ENCODE assay signal across 12 cellular contexts in the genomic region with DNA sequence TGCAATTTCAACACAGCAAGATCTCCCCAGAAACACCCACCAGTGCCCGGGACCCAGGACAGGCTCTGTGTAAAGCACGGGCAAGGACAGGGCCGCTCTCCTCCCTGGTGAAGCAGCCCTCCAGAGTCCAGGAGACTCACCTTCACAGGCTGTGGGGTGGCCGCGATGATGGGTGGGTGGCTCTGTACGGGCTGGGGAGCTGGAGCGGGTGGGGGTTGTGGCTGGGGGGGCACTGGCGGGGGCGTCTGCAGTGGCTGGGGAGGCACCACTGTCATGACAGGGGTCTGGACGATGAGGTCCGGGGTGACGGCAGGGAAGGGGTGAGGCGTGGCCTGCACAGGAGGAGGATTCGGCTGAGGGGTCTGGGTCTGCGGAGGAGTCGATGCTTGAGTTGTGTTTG. TPM values are rescaled to one million over a fixed set of nuclear protein-coding genes. Genes with fewer than 3 reads are reported as not detected.
A peak's percentile ranks its signal among the peaks of the same experiment; 100 is the strongest.
DNase-seq lines count a peak whose midpoint lies in the region; TF ChIP-seq lines count a peak whose summit lies in the region.
"Had no signal": no experiment of that assay in that cellular context is flagged by ENCODE, and none has a peak within 500 bp of the region (broad histone marks: within the 10 kb centered on the region; RNA-seq: fewer than 3 reads in every experiment).

No MANE protein-coding gene starts in this region.

- no peak overlapping the region for H2AFZ ChIP-seq in MM.1S (ENCODE audit: low read length)

- H3K4me1 ChIP-seq in Peyer's patch (peaks cover 0 to 38% (median 0%) of the 10 kb centered on the region in 4 donors), mucosa of rectum (ENCODE audit: control insufficient read depth in 2 of 2, insufficient read depth in 2 of 2, low read length in 2 of 2) (peaks cover 18 to 25% of the 10 kb centered on the region in 2 donors), suprapubic skin (peaks cover 44% of the 10 kb centered on the region), MM.1S (ENCODE audit: low read length) (peaks cover 7% of the 10 kb centered on the region; the same call in 1 of the 2 replicates)
- H3K4me1 ChIP-seq in CD4-positive, alpha-beta memory T cell (ENCODE audit: insufficient read depth, low read length): no peaks in the 10 kb centered on the region

- H3K9me3 ChIP-seq in Peyer's patch (no peaks in the 10 kb centered on the region), mucosa of rectum (ENCODE audit: control insufficient read depth in 2 of 2, low read length in 2 of 2) (no peaks in the 10 kb centered on the region), suprapubic skin (no peaks in the 10 kb centered on the region), MM.1S (replicated peaks; ENCODE audit: insufficient read depth, low read length) (no peaks in the 10 kb centered on the region)
- no peaks in the 10 kb centered on the region for H3K9me3 ChIP-seq in CD4-positive, alpha-beta memory T cell (ENCODE audit: control insufficient read depth in 1 of 2, low read length in 2 of 2)

- POLR2A ChIA-PET in CD4-positive, alpha-beta memory T cell (lab: Charles Lee; ENCODE audit: partially characterized antibody): no interaction called here

- WGBS in suprapubic skin: 79% methylated on average over 10 of the region's 16 CpGs

- H3K27me3 Mint-ChIP-seq in brain: no peaks in the 10 kb centered on the region
- H3K27me3 Mint-ChIP-seq in CD4-positive, alpha-beta memory T cell: no peaks in the 10 kb centered on the region
- H3K27me3 Mint-ChIP-seq: stimulated activated naive B cell treated with anti-CD40 and anti-IgM and Interleukin-4, amounts not matched to agents 10 μg/mL and 1 μg/mL and 100 μg/mL, for 72 hours had no signal

- CTCF ChIA-PET in CD4-positive, alpha-beta memory T cell (lab: Charles Lee; ENCODE audit: partially characterized antibody): no interaction called here

- no peak overlapping the region for H3K4me2 ChIP-seq in MM.1S (ENCODE audit: low read depth, low read length)

- peaks cover 3% of the 10 kb centered on the region; the same call in 1 of the 2 replicates for H3F3A ChIP-seq in MM.1S (ENCODE audit: insufficient read depth, low read length)

- H3K9ac ChIP-seq in mucosa of rectum (ENCODE audit: low read depth in 1 of 2, low read length in 2 of 2) (no peak overlapping the region), MM.1S (ENCODE audit: low read length) (no peak overlapping the region)

- H3K27me3 ChIP-seq in Peyer's patch: no peaks in the 10 kb centered on the region
- no peaks in the 10 kb centered on the region for H3K27me3 ChIP-seq in mucosa of rectum (ENCODE audit: control insufficient read depth in 2 of 2, insufficient read depth in 2 of 2, low read length in 2 of 2)
- H3K27me3 ChIP-seq in suprapubic skin: no peaks in the 10 kb centered on the region
- no peaks in the 10 kb centered on the region for H3K27me3 ChIP-seq in CD4-positive, alpha-beta memory T cell (ENCODE audit: insufficient read depth, low read length)
- no peaks in the 10 kb centered on the region for H3K27me3 ChIP-seq in MM.1S (replicated peaks; ENCODE audit: insufficient read depth, low read length)

- no peak for TF ChIP-seq POLR2A in Peyer's patch (IDR thresholded peaks at IDR 0.05)
- TF ChIP-seq POLR2A in suprapubic skin (IDR thresholded peaks at IDR 0.05): no peak

- H3K36me3 Mint-ChIP-seq in brain: peaks cover 81% of the 10 kb centered on the region
- H3K36me3 Mint-ChIP-seq in CD4-positive, alpha-beta memory T cell: peaks cover 73 to 85% of the 10 kb centered on the region in 2 donors

- H3K9me2 ChIP-seq in MM.1S (replicated peaks; ENCODE audit: insufficient read depth, low read length): no peaks in the 10 kb centered on the region

- peak overlapping the region; percentile 30 to 97 (median 91) for H3K27ac Mint-ChIP-seq in brain
- H3K27ac Mint-ChIP-seq in CD4-positive, alpha-beta memory T cell: no peak overlapping the region
- H3K27ac Mint-ChIP-seq: stimulated activated naive B cell treated with anti-CD40 and anti-IgM and Interleukin-4, amounts not matched to agents 10 μg/mL and 1 μg/mL and 100 μg/mL, for 72 hours had no signal

- H3K36me3 ChIP-seq in Peyer's patch (peaks cover 0 to 78% (median 0%) of the 10 kb centered on the region in 3 donors), mucosa of rectum (ENCODE audit: control insufficient read depth in 2 of 2, insufficient read depth in 2 of 2, low read length in 2 of 2) (peaks cover 53 to 73% of the 10 kb centered on the region in 2 donors), suprapubic skin (peaks cover 92% of the 10 kb centered on the region), MM.1S (replicated peaks; ENCODE audit: insufficient read depth, low read length) (peaks cover 12% of the 10 kb centered on the region)
- H3K36me3 ChIP-seq in CD4-positive, alpha-beta memory T cell (ENCODE audit: insufficient read depth, low read length): peaks cover 83% of the 10 kb centered on the region

- no peak overlapping the region for H3K4me3 ChIP-seq in Peyer's patch
- no peak overlapping the region for H3K4me3 ChIP-seq in mucosa of rectum (ENCODE audit: low read length in 2 of 2)
- H3K4me3 ChIP-seq in suprapubic skin: no peak overlapping the region
- H3K4me3 ChIP-seq in CD4-positive, alpha-beta memory T cell (ENCODE audit: low read length in 2 of 2): no peak overlapping the region
- no peak overlapping the region for H3K4me3 ChIP-seq in MM.1S (ENCODE audit: low read length)
- H3K4me3 ChIP-seq: K562 had no signal

- intact Hi-C loops in CD4-positive, alpha-beta memory T cell (cut with micrococcal nuclease): loop anchor here (2.0 kb wide), 1 partner anchor 114 kb away; the partner anchor contains the start of gene AKAP8

- H3K4me1 Mint-ChIP-seq in brain: peaks cover 59% of the 10 kb centered on the region
- H3K4me1 Mint-ChIP-seq in CD4-positive, alpha-beta memory T cell: peaks cover 2 to 15% (median 10%) of the 10 kb centered on the region in 4 donors

- H3K27ac ChIP-seq in Peyer's patch: peak overlapping the region; percentile 6 to 81 (median 43)
- peak overlapping the region; percentile 11 to 67 for H3K27ac ChIP-seq in mucosa of rectum (ENCODE audit: low read depth in 2 of 2, low read length in 2 of 2)
- peak overlapping the region; percentile 75 for H3K27ac ChIP-seq in suprapubic skin
- no peak overlapping the region for H3K27ac ChIP-seq in CD4-positive, alpha-beta memory T cell (ENCODE audit: low read depth, low read length)
- H3K27ac ChIP-seq in MM.1S (ENCODE audit: low read length): no peak overlapping the region

- no peak for DNase-seq in Peyer's patch
- no peak for DNase-seq in suprapubic skin (ENCODE audit: low spot score in 2 of 2)
- DNase-seq in CD4-positive, alpha-beta memory T cell: no peak
- no peak for DNase-seq in T-helper 9 cell
- DNase-seq in MM.1S: no peak
- DNase-seq: activated CD4-positive, CD25-positive, alpha-beta regulatory T cell; GDM1; SIG-M5; stimulated activated naive B cell treated with anti-CD40 and anti-IgM and Interleukin-4, amounts not matched to agents 10 μg/mL and 1 μg/mL and 100 μg/mL, for 72 hours had no signal

- TF ChIP-seq CTCF in Peyer's patch (IDR thresholded peaks at IDR 0.05) (no peak), brain (conservative IDR thresholded peaks at IDR 0.05) (no peak), suprapubic skin (IDR thresholded peaks at IDR 0.05) (no peak), MM.1S (IDR thresholded peaks at IDR 0.05; ENCODE audit: low read length) (no peak)

- no peak for TF ChIP-seq EP300 in suprapubic skin (IDR thresholded peaks at IDR 0.05)

- H3K9me3 Mint-ChIP-seq in brain: no peaks in the 10 kb centered on the region
- no peaks in the 10 kb centered on the region for H3K9me3 Mint-ChIP-seq in CD4-positive, alpha-beta memory T cell
- H3K9me3 Mint-ChIP-seq: stimulated activated naive B cell treated with anti-CD40 and anti-IgM and Interleukin-4, amounts not matched to agents 10 μg/mL and 1 μg/mL and 100 μg/mL, for 72 hours had no signal

- H3K4me3 Mint-ChIP-seq in brain: peak overlapping the region in 2 of 5 experiments; percentile 10 to 62
- no peak overlapping the region for H3K4me3 Mint-ChIP-seq in CD4-positive, alpha-beta memory T cell
- H3K4me3 Mint-ChIP-seq: stimulated activated naive B cell treated with anti-CD40 and anti-IgM and Interleukin-4, amounts not matched to agents 10 μg/mL and 1 μg/mL and 100 μg/mL, for 72 hours had no signal

- H3K79me2 ChIP-seq in MM.1S (ENCODE audit: low read length): peaks cover 87% of the 10 kb centered on the region

- H4K20me1 ChIP-seq in MM.1S (ENCODE audit: insufficient read depth, low read length): peaks cover 27% of the 10 kb centered on the region

RNA-seq across cellular contexts. Expression of gene EPHX3, which starts 33.0 kb away (rescaled TPM):
- total RNA-seq in Peyer's patch (not detected), suprapubic skin (10 to 100 TPM in 3 of 4 donors, 1 to 10 TPM in 1; 8.0 to 81.6 (median 47.5) TPM)
- not detected for polyA plus RNA-seq in brain (ENCODE audit: insufficient read depth, low read depth, low replicate concordance)
- total RNA-seq in CD4-positive, alpha-beta memory T cell: under 1 TPM in 1 of 2 experiments, not detected in 1; 0.29 TPM
- not detected for polyA plus RNA-seq in CD4-positive, alpha-beta memory T cell
- polyA plus RNA-seq: K562 had no signal

Comparison
In these comparisons a context has a peak if more than half of its experiments do, and no peak if none do; other contexts are left out.
1. H3K27ac ChIP-seq: peak in Peyer's patch (4 of 4), mucosa of rectum (2 of 2) and suprapubic skin (single experiment); none in CD4-positive, alpha-beta memory T cell (single experiment) and MM.1S (single experiment).
2. H3K27ac Mint-ChIP-seq: peak in brain (5 of 5); none in CD4-positive, alpha-beta memory T cell (0 of 7).
3. RNA of gene EPHX3, which starts 33.0 kb away (total RNA-seq): 8.0 to 81.6 TPM in suprapubic skin; 0.29 TPM in CD4-positive, alpha-beta memory T cell and not detected in Peyer's patch; every median in the first group is over 4 times any median in the second.